In genomic region chr3:69435274-69436262, GRCh38 we compare ENCODE assay signal across 15 cellular contexts. TPM values are rescaled to one million over a fixed set of nuclear protein-coding genes. Genes with fewer than 3 reads are reported as not detected.
DNase-seq lines count a peak whose midpoint lies in the region; ATAC-seq, FAIRE-seq and TF ChIP-seq lines count a peak whose summit lies in the region.
"Had no signal": no experiment of that assay in that cellular context is flagged by ENCODE, and none has a peak within 500 bp of the region (broad histone marks: within the 10 kb centered on the region; RNA-seq: fewer than 3 reads in every experiment).

No MANE protein-coding gene starts in this region.

- intact Hi-C loops in kidney (cut with DNase I) = no loop called here

- H3K27ac ChIP-seq in kidney (ENCODE audit: low read depth in 2 of 2, low read length in 2 of 2) = no peak overlapping the region
- H3K27ac ChIP-seq: C4-2B, prostate gland had no signal

- FAIRE-seq in kidney (lab: Jason Lieb, UNC) = no peak
- FAIRE-seq: astrocyte, endometrium had no signal

- H3K4me1 ChIP-seq in kidney (ENCODE audit: control insufficient read depth in 1 of 2, insufficient read depth in 1 of 2, low read depth in 1 of 2, low read length in 2 of 2) = no peaks in the 10 kb centered on the region
- H3K4me1 ChIP-seq: prostate gland had no signal

- DNase-seq in GM13976 (ENCODE audit: low spot score) (peak; percentile 45), Kasumi-1 (lab: John Stamatoyannopoulos, UW) (peak; percentile 11 to 29), H4 (ENCODE audit: low spot score) (no peak), kidney (no peak)
- DNase-seq in activated CD4-positive, alpha-beta T cell treated with anti-CD3 and anti-CD28 coated beads for 4 hours = no peak
- DNase-seq: GDM1, mesenchymal stem cell, NCI-H1694 treated with DMSO at 0.1 percent for 48 hours had no signal

- TF ChIP-seq CTCF in GM13976 (IDR thresholded peaks at IDR 0.05; ENCODE audit: borderline replicate concordance, control extremely low read depth, extremely low read depth, insufficient read depth, missing control alignments) (no peak), kidney (IDR thresholded peaks at IDR 0.05; ENCODE audit: borderline replicate concordance, extremely low read depth, insufficient read depth) (no peak)

- no peaks in the 10 kb centered on the region for H3K36me3 ChIP-seq in kidney (ENCODE audit: control insufficient read depth in 1 of 2, insufficient read depth in 2 of 2, low read length in 2 of 2)
- H3K36me3 ChIP-seq: prostate gland had no signal

- ATAC-seq in GM19351 (IDR thresholded peaks at IDR 0.05; ENCODE audit: unreplicated experiment) (peak; percentile 71), HG02840 (IDR thresholded peaks at IDR 0.05; ENCODE audit: low FRiP score, unreplicated experiment) (peak; percentile 61), HG03196 (IDR thresholded peaks at IDR 0.05; ENCODE audit: unreplicated experiment) (no peak)

- in situ Hi-C loops in GM13976 (cut with MboI; ENCODE audit: low sequenced_read_pairs, unreplicated experiment) = no loop called here

- H3K4me3 ChIP-seq in kidney (ENCODE audit: low read length in 2 of 2) = no peak overlapping the region
- H3K4me3 ChIP-seq: prostate gland had no signal

- H3K9ac ChIP-seq in kidney (ENCODE audit: low read length in 2 of 2) = no peak overlapping the region

- H3K9me3 ChIP-seq in kidney (ENCODE audit: control insufficient read depth in 1 of 2, low read length in 2 of 2) = no peaks in the 10 kb centered on the region
- H3K9me3 ChIP-seq: prostate gland had no signal

RNA-seq across cellular contexts. Expression of gene FRMD4B, which starts 49.7 kb away (rescaled TPM):
- 4.2 and 18.0 TPM in 2 replicates for total RNA-seq in H4 (2014; rRNA removed; shearing (Covaris generic))
- total RNA-seq in kidney = 50.5 TPM
- 11.8 TPM for polyA plus RNA-seq in kidney (ENCODE audit: insufficient read depth, low read depth, low replicate concordance)

Comparison
In these comparisons a context has a peak if more than half of its experiments do, and no peak if none do; other contexts are left out.
1. DNase-seq: peak in GM13976 (single experiment) and Kasumi-1 (2 of 2); none in H4 (single experiment), activated CD4-positive, alpha-beta T cell treated with anti-CD3 and anti-CD28 coated beads for 4 hours (0 of 2) and kidney (single experiment).